2 cellular contexts compared by ENCODE assay signal in the genomic region with DNA sequence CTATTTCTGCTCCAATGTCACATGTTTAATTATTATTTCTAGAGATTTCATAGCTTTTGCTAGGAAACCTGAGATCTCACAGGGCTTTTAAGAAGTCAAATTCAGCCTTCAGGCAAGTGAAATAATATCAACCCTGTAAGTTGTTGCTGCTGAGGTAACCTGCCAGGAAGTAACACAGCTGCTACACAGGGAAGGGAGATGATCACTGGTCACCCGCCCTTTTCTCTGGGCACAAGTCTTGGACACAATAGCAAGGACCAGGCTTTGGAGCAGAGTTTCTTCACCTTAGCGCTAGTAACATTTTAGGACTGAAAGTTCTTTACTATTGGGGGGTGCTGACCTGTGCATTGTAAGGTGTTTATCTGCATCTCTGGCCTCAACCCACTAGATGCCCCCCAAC.
TF ChIP-seq lines count a peak whose summit lies in the region.

No MANE protein-coding gene starts in this region.

TF ChIP-seq in HepG2, 621 proteins besides CTCF, POLR2A, EP300 and RAD21:
- TF ChIP-seq LBX2 (CRISPR knock-in tag; IDR thresholded peaks at IDR 0.05; ENCODE audit: borderline replicate concordance), result no peak
- no peak for TF ChIP-seq THYN1 (CRISPR knock-in tag; IDR thresholded peaks at IDR 0.05; ENCODE audit: borderline replicate concordance, low read depth)
- no peak for TF ChIP-seq BRD4 (CRISPR knock-in tag; IDR thresholded peaks at IDR 0.05)
- TF ChIP-seq, protein P1, sequence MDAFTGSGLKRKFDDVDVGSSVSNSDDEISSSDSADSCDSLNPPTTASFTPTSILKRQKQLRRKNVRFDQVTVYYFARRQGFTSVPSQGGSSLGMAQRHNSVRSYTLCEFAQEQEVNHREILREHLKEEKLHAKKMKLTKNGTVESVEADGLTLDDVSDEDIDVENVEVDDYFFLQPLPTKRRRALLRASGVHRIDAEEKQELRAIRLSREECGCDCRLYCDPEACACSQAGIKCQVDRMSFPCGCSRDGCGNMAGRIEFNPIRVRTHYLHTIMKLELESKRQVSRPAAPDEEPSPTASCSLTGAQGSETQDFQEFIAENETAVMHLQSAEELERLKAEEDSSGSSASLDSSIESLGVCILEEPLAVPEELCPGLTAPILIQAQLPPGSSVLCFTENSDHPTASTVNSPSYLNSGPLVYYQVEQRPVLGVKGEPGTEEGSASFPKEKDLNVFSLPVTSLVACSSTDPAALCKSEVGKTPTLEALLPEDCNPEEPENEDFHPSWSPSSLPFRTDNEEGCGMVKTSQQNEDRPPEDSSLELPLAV (CRISPR knock-in tag; conservative IDR thresholded peaks at IDR 0.05; ENCODE audit: low read depth), result no peak
- TF ChIP-seq ETV6 (CRISPR knock-in tag; conservative IDR thresholded peaks at IDR 0.05), result no peak
- TF ChIP-seq ZNF780A (CRISPR knock-in tag; IDR thresholded peaks at IDR 0.05), result no peak
- TF ChIP-seq NFIB (CRISPR knock-in tag; IDR thresholded peaks at IDR 0.05; ENCODE audit: borderline replicate concordance), result no peak
- no peak for TF ChIP-seq CREB1 (IDR thresholded peaks at IDR 0.05)
- TF ChIP-seq CREB1 (CRISPR knock-in tag; IDR thresholded peaks at IDR 0.05), result no peak
- TF ChIP-seq MXI1 (IDR thresholded peaks at IDR 0.05; ENCODE audit: borderline replicate concordance, low read depth, low read length), result no peak
- TF ChIP-seq ZNF546 (CRISPR knock-in tag; conservative IDR thresholded peaks at IDR 0.05), result no peak
- no peak for TF ChIP-seq SYNCRIP (IDR thresholded peaks at IDR 0.05; ENCODE audit: insufficient read depth, low read depth, low read length)
- no peak for TF ChIP-seq PHF21A (CRISPR knock-in tag; IDR thresholded peaks at IDR 0.05)
- TF ChIP-seq TBP (CRISPR knock-in tag; IDR thresholded peaks at IDR 0.05), result no peak
- TF ChIP-seq PRMT3 (CRISPR knock-in tag; IDR thresholded peaks at IDR 0.05; ENCODE audit: borderline replicate concordance, low read depth), result no peak
TF ChIP-seq in HepG2: peak in this region for 0.

TF ChIP-seq in endothelial cell of umbilical vein, 7 proteins besides CTCF, POLR2A, EP300 and RAD21:
- no peak for TF ChIP-seq POLR2AphosphoS5 (IDR thresholded peaks at IDR 0.05; ENCODE audit: insufficient read depth, low read depth, low read length)
- no peak for TF ChIP-seq MYC (IDR thresholded peaks at IDR 0.05; ENCODE audit: low read depth, low read length)
- TF ChIP-seq FOS (IDR thresholded peaks at IDR 0.05; ENCODE audit: borderline replicate concordance, insufficient read depth, low read length), result no peak
- TF ChIP-seq GATA2 (IDR thresholded peaks at IDR 0.05; ENCODE audit: insufficient read depth, insufficient read length, low read depth, low read length), result no peak
- TF ChIP-seq, protein P2, sequence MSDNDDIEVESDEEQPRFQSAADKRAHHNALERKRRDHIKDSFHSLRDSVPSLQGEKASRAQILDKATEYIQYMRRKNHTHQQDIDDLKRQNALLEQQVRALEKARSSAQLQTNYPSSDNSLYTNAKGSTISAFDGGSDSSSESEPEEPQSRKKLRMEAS (IDR thresholded peaks at IDR 0.05; ENCODE audit: insufficient read depth, insufficient read length), result no peak
- TF ChIP-seq JUN (IDR thresholded peaks at IDR 0.05; ENCODE audit: borderline replicate concordance, insufficient read depth, insufficient read length, low read depth), result no peak
- no peak for TF ChIP-seq EZH2 (IDR thresholded peaks at IDR 0.05; ENCODE audit: borderline replicate concordance, low read depth, low read length, severe bottlenecking)
